ENCODE assay signal across 12 cellular contexts in the genomic region with DNA sequence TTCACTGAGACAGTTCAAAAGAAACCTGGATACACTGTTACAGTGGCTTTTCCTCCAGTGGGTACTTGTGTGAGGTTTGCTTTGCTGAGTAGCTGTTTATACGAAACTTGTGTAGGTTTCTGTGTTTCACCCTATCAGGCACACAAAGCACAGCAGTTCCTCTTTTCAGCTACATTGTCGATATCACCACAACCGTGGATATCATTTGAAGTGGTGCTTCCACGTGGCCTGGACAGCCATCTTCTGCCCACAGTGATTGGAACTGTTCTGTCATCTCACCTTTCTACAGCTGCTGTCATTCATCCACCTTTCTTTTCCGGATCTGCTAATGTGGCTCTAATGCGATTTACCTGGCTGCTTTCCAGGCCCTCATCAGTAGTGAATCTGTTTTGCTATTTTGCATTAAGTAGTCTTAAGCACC.
A peak's percentile ranks its signal among the peaks of the same experiment; 100 is the strongest.
DNase-seq lines count a peak whose midpoint lies in the region; ATAC-seq lines count a peak whose summit lies in the region.
"Had no signal": no experiment of that assay in that cellular context is flagged by ENCODE, and none has a peak within 500 bp of the region (broad histone marks: within the 10 kb centered on the region; RNA-seq: fewer than 3 reads in every experiment).

No MANE protein-coding gene starts in this region.

- ATAC-seq in GM18868 (IDR thresholded peaks at IDR 0.05; ENCODE audit: unreplicated experiment) = peak; percentile 82
- ATAC-seq in HG02885 (IDR thresholded peaks at IDR 0.05; ENCODE audit: poor library complexity, unreplicated experiment) = peak; percentile 90
- no peak for ATAC-seq in aorta (ENCODE audit: low FRiP score)

- no peak overlapping the region for H3K27ac ChIP-seq in aorta (ENCODE audit: low read depth in 1 of 2, low read length in 2 of 2)

- H3K27me3 ChIP-seq in aorta (ENCODE audit: control insufficient read depth in 1 of 2, insufficient read depth in 2 of 2, low read length in 1 of 2) = no peaks in the 10 kb centered on the region
- H3K27me3 ChIP-seq: dorsolateral prefrontal cortex had no signal

- H3K4me3 ChIP-seq in aorta (ENCODE audit: low read length in 2 of 2) = no peak overlapping the region
- H3K4me3 ChIP-seq: dorsolateral prefrontal cortex had no signal

- H3K9me3 ChIP-seq in aorta (ENCODE audit: control insufficient read depth, low read length) = no peaks in the 10 kb centered on the region

- DNase-seq in NCI-H1417 treated with DMSO at 0.1 percent for 48 hours (lab: John Stamatoyannopoulos, UW) (peak; percentile 29), dermis blood vessel endothelial cell (peak; percentile 33), aorta (no peak), OCI-M2 (lab: John Stamatoyannopoulos, UW; ENCODE audit: unreplicated experiment) (no peak), glomerular visceral epithelial cell (ENCODE audit: extremely low spot score) (no peak)
- DNase-seq in stimulated activated CD4-positive, alpha-beta T cell treated with anti-CD3 and anti-CD28 coated beads, Interleukin-4, amount 100 ng/mL, for 24 hours = no peak
- DNase-seq: activated naive CD4-positive, alpha-beta T cell; NCI-H1930; trophoblast cell had no signal

- H3K4me1 ChIP-seq in aorta (ENCODE audit: control insufficient read depth in 1 of 2, insufficient read depth in 2 of 2, low read length in 2 of 2) = no peaks in the 10 kb centered on the region

- 85% methylated on average over 6 of the region's 6 CpGs for WGBS in aorta, 2 donors

- intact Hi-C loops in aorta (cut with DNase I) = no loop called here

- no peaks in the 10 kb centered on the region for H3K36me3 ChIP-seq in aorta (ENCODE audit: control insufficient read depth in 1 of 2, insufficient read depth in 2 of 2, low read length in 1 of 2)

Comparison
In these comparisons a context has a peak if more than half of its experiments do, and no peak if none do; other contexts are left out.
1. DNase-seq: peak in NCI-H1417 treated with DMSO at 0.1 percent for 48 hours (single experiment) and dermis blood vessel endothelial cell (single experiment); none in stimulated activated CD4-positive, alpha-beta T cell treated with anti-CD3 and anti-CD28 coated beads, Interleukin-4, amount 100 ng/mL, for 24 hours (single experiment), aorta (0 of 2), OCI-M2 (single experiment) and glomerular visceral epithelial cell (single experiment).